8 cellular contexts compared by ENCODE assay signal in genomic region chr1:150576794-150577556, GRCh38. TPM values are rescaled to one million over a fixed set of nuclear protein-coding genes. Genes with fewer than 3 reads are reported as not detected.
A peak's percentile ranks its signal among the peaks of the same experiment; 100 is the strongest.
DNase-seq lines count a peak whose midpoint lies in the region; ATAC-seq and TF ChIP-seq lines count a peak whose summit lies in the region.

No MANE protein-coding gene starts in this region.

- intact Hi-C loops in left lung (cut with DNase I), result no loop called here

- peaks cover 44% of the 10 kb centered on the region for H3K4me1 Mint-ChIP-seq in activated T-cell treated with anti-CD3 and anti-CD28 coated beads, Interleukin-2, amount 50 U/mL, for 4 hours (ENCODE audit: low read depth)

- WGBS in tibial nerve, 2 donors, result 6 to 13% methylated on average over 2 of the region's 2 CpGs

- peak overlapping the region; percentile 97 for H3K4me3 Mint-ChIP-seq in activated T-cell treated with anti-CD3 and anti-CD28 coated beads, Interleukin-2, amount 50 U/mL, for 4 hours

- no peak for DNase-seq in activated T-cell treated with anti-CD3 and anti-CD28 coated beads, Interleukin-2, amount 50 U/mL, for 4 hours
- DNase-seq in activated T-cell treated with anti-CD3 and anti-CD28 coated beads, Interleukin-2, amount 50 U/mL, for 48 hours, result no peak
- DNase-seq in left lung (no peak), tibial nerve (ENCODE audit: low spot score in 2 of 2) (no peak), NCI-H1694 (lab: John Stamatoyannopoulos, UW) (no peak), NCI-H187 (lab: John Stamatoyannopoulos, UW) (no peak)

- peaks cover 64% of the 10 kb centered on the region for H3K36me3 Mint-ChIP-seq in activated T-cell treated with anti-CD3 and anti-CD28 coated beads, Interleukin-2, amount 50 U/mL, for 4 hours (ENCODE audit: insufficient read depth)

- H3K27ac ChIP-seq in angular gyrus (ENCODE audit: low read depth, low read length), result peak overlapping the region; percentile 46
- H3K27ac ChIP-seq in left lung, result peak overlapping the region; percentile 99 to 100
- H3K27ac ChIP-seq in tibial nerve, result peak overlapping the region; percentile 97 to 100 (median 98)

- ATAC-seq in activated T-cell treated with anti-CD3 and anti-CD28 coated beads, Interleukin-2, amount 50 U/mL, for 4 hours, result no peak
- ATAC-seq in left lung, result no peak
- no peak for ATAC-seq in GM18502 (IDR thresholded peaks at IDR 0.05; ENCODE audit: poor library complexity, unreplicated experiment)

- peak in 1 of 2 donors; percentile 61 for TF ChIP-seq EP300 in tibial nerve (IDR thresholded peaks at IDR 0.05)

- no peaks in the 10 kb centered on the region for H3K27me3 Mint-ChIP-seq in activated T-cell treated with anti-CD3 and anti-CD28 coated beads, Interleukin-2, amount 50 U/mL, for 4 hours (ENCODE audit: low read depth)

- H3K9me3 ChIP-seq in left lung (no peaks in the 10 kb centered on the region), tibial nerve (no peaks in the 10 kb centered on the region)

- TF ChIP-seq CTCF in left lung (IDR thresholded peaks at IDR 0.05), result no peak
- TF ChIP-seq CTCF in tibial nerve (IDR thresholded peaks at IDR 0.05), result no peak

- H3K36me3 ChIP-seq in left lung (peaks cover 6 to 65% of the 10 kb centered on the region in 2 donors), tibial nerve (peaks cover 2 to 66% (median 8%) of the 10 kb centered on the region in 3 donors)

- H3K27me3 ChIP-seq in left lung, result no peaks in the 10 kb centered on the region
- no peaks in the 10 kb centered on the region for H3K27me3 ChIP-seq in tibial nerve

- H3K9me3 Mint-ChIP-seq in activated T-cell treated with anti-CD3 and anti-CD28 coated beads, Interleukin-2, amount 50 U/mL, for 4 hours, result no peaks in the 10 kb centered on the region

- no peak for TF ChIP-seq POLR2A in tibial nerve (IDR thresholded peaks at IDR 0.05)

- peak overlapping the region; percentile 75 to 91 for H3K4me3 ChIP-seq in left lung
- H3K4me3 ChIP-seq in tibial nerve, result peak overlapping the region; percentile 82 to 98 (median 93)

- peaks cover 33 to 55% of the 10 kb centered on the region in 2 donors for H3K4me1 ChIP-seq in left lung
- H3K4me1 ChIP-seq in tibial nerve, result peaks cover 0 to 52% (median 38%) of the 10 kb centered on the region in 4 donors

RNA-seq across cellular contexts. Expression of gene MCL1, which starts 2.4 kb away (rescaled TPM):
- 100 to 1,000 TPM; 228 to 237 (median 236) TPM for total RNA-seq in activated T-cell treated with anti-CD3 and anti-CD28 coated beads, Interleukin-2, amount 50 U/mL, for 4 hours
- total RNA-seq in left lung, result 100 to 1,000 TPM; 266 to 280 TPM
- total RNA-seq in tibial nerve, result 100 to 1,000 TPM; 235 to 306 (median 258) TPM

RNA-seq across cellular contexts. Expression of gene ADAMTSL4, which starts 27.8 kb away (rescaled TPM):
- total RNA-seq in activated T-cell treated with anti-CD3 and anti-CD28 coated beads, Interleukin-2, amount 50 U/mL, for 4 hours, result under 1 TPM; 0.19 to 0.34 (median 0.33) TPM
- total RNA-seq in left lung, result 10 to 100 TPM; 52.9 to 76.0 TPM
- total RNA-seq in tibial nerve, result 100 to 1,000 TPM in 2 of 4 donors, 10 to 100 TPM in 2; 54.4 to 132 (median 93.2) TPM

RNA-seq across cellular contexts. Expression of gene ENSA, which starts 52.4 kb away (rescaled TPM):
- 100 to 1,000 TPM; 221 to 224 (median 223) TPM for total RNA-seq in activated T-cell treated with anti-CD3 and anti-CD28 coated beads, Interleukin-2, amount 50 U/mL, for 4 hours
- total RNA-seq in left lung (100 to 1,000 TPM; 181 to 199 TPM), tibial nerve (100 to 1,000 TPM; 120 to 331 (median 231) TPM)

Comparison
In these comparisons a context has a peak if more than half of its experiments do, and no peak if none do; other contexts are left out.
1. H3K27ac ChIP-seq: peak in every context shown above with its lines; median percentile 100 in left lung; 98 in tibial nerve; 46 in angular gyrus.
2. RNA of gene ADAMTSL4, which starts 27.8 kb away (total RNA-seq): 54.4 to 132 TPM in tibial nerve and 52.9 to 76.0 TPM in left lung; 0.19 to 0.34 TPM in activated T-cell treated with anti-CD3 and anti-CD28 coated beads, Interleukin-2, amount 50 U/mL, for 4 hours; every median in the first group is over 10 times any median in the second.